In the genomic region with DNA sequence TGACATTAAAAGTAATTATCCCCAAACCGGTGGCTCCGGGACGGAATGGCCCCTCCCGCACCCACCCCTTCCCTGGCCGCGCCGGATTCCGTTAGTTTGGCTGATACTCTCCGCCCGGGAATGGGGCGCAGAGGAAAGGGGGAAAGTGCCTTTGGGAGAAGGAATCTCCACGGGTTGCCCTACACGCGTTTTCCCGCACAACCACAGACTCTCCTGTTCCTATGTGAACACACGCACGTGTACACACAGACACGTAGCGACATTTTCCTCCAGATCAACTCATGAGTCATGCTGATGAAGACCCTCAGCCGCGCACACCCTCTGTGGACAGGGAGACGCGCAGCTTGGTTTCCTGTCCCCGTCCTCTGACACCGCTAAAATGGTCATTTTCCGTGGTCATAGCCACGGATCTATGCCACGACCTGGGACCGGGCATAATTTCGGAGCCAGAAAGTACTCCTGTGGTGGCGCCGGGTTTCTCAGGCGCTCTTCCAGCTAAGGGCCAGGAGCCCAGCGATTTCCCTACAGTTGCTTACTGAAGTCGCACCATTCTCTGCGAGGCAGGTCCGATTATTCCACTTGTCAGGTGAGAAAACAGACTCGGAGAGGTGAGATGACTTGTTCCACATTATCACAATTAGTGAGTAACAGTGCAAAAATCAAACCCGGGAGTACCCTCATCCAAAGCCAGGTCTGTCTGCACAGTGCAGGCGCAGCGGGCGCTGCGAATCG, we compare ENCODE assay signal across 12 cellular contexts. TPM values are rescaled to one million over a fixed set of nuclear protein-coding genes. Genes with fewer than 3 reads are reported as not detected.
DNase-seq lines count a peak whose midpoint lies in the region; ATAC-seq and TF ChIP-seq lines count a peak whose summit lies in the region.
"Had no signal": no experiment of that assay in that cellular context is flagged by ENCODE, and none has a peak within 500 bp of the region (broad histone marks: within the 10 kb centered on the region; RNA-seq: fewer than 3 reads in every experiment).

No MANE protein-coding gene starts in this region.

- H3K27ac Mint-ChIP-seq in chondrocyte (ENCODE audit: unreplicated experiment) (no peak overlapping the region), neural progenitor cell (no peak overlapping the region)

- H3K4me3 ChIP-seq in HUES6 (ENCODE audit: low read depth, low read length) (peak overlapping the region; percentile 27), neural progenitor cell (peak overlapping the region; percentile 32)
- H3K4me3 ChIP-seq: cardiac muscle cell, transverse colon had no signal

- H3K4me3 Mint-ChIP-seq in chondrocyte (ENCODE audit: unreplicated experiment) (peak overlapping the region; percentile 35), neural progenitor cell (peak overlapping the region; percentile 83)

- H3K9ac ChIP-seq in HUES6 (ENCODE audit: low read length), result no peak overlapping the region
- H3K9ac ChIP-seq in neural progenitor cell, result no peak overlapping the region

- no peak for TF ChIP-seq CTCF in chondrocyte (IDR thresholded peaks at IDR 0.05)
- TF ChIP-seq CTCF in neural progenitor cell (IDR thresholded peaks at IDR 0.05), result no peak

- no peak overlapping the region for H3K27ac ChIP-seq in HUES6 (ENCODE audit: low read depth, low read length)
- no peak overlapping the region for H3K27ac ChIP-seq in neural progenitor cell
- H3K27ac ChIP-seq: cardiac muscle cell, transverse colon had no signal

- H3K4me1 ChIP-seq in HUES6 (ENCODE audit: control insufficient read depth, insufficient read depth, low read length) (peaks cover 46% of the 10 kb centered on the region), neural progenitor cell (peaks cover 37% of the 10 kb centered on the region)

- H3K4me2 ChIP-seq in neural progenitor cell, result peak overlapping the region; percentile 75

- peaks cover 30% of the 10 kb centered on the region for H3F3A ChIP-seq in neural progenitor cell (ENCODE audit: low read depth)

- H3K9me3 ChIP-seq in HUES6 (ENCODE audit: control insufficient read depth, insufficient read depth, low read depth, low read length) (no peaks in the 10 kb centered on the region), neural progenitor cell (ENCODE audit: low read depth) (no peaks in the 10 kb centered on the region)
- H3K9me3 ChIP-seq: transverse colon had no signal

- H3K4me1 Mint-ChIP-seq in chondrocyte (ENCODE audit: low read depth) (peaks cover 38% of the 10 kb centered on the region), neural progenitor cell (peaks cover 44% of the 10 kb centered on the region)

- peaks cover 90% of the 10 kb centered on the region for H3K27me3 Mint-ChIP-seq in chondrocyte (ENCODE audit: low read depth)
- H3K27me3 Mint-ChIP-seq in neural progenitor cell (ENCODE audit: insufficient read depth, low read depth), result peaks cover 96% of the 10 kb centered on the region

- H3K36me3 ChIP-seq in HUES6 (ENCODE audit: control insufficient read depth, insufficient read depth, low read length) (no peaks in the 10 kb centered on the region), neural progenitor cell (no peaks in the 10 kb centered on the region)
- H3K36me3 ChIP-seq: cardiac muscle cell, transverse colon had no signal

- peak overlapping the region; percentile 26 for H2AFZ ChIP-seq in neural progenitor cell (replicated peaks)

- H3K9me3 Mint-ChIP-seq in chondrocyte (ENCODE audit: low read depth) (no peaks in the 10 kb centered on the region), neural progenitor cell (peaks cover 2% of the 10 kb centered on the region)

- DNase-seq in COLO668 (lab: John Stamatoyannopoulos, UW; ENCODE audit: unreplicated experiment), result peak; percentile 68
- no peak for DNase-seq in chondrocyte (ENCODE audit: low spot score)
- peak; percentile 62 for DNase-seq in neural progenitor cell (ENCODE audit: low spot score)
- no peak for DNase-seq in glomerular visceral epithelial cell (ENCODE audit: extremely low spot score)
- DNase-seq in DMS79 treated with DMSO at 0.1 percent for 48 hours (lab: John Stamatoyannopoulos, UW), result no peak
- DNase-seq: DND-41, transverse colon had no signal

- H3K79me2 ChIP-seq in neural progenitor cell (ENCODE audit: low read depth), result no peaks in the 10 kb centered on the region

- H3K27me3 ChIP-seq in HUES6 (ENCODE audit: control insufficient read depth, insufficient read depth, low read length) (peaks cover 100% of the 10 kb centered on the region), neural progenitor cell (peaks cover 100% of the 10 kb centered on the region)

- ATAC-seq in HG02885 (IDR thresholded peaks at IDR 0.05; ENCODE audit: poor library complexity, unreplicated experiment), result no peak

- peaks cover 6% of the 10 kb centered on the region for H3K36me3 Mint-ChIP-seq in chondrocyte (ENCODE audit: low read depth)
- H3K36me3 Mint-ChIP-seq in neural progenitor cell, result no peaks in the 10 kb centered on the region

- H4K20me1 ChIP-seq in neural progenitor cell (ENCODE audit: low read depth), result peaks cover 86% of the 10 kb centered on the region

RNA-seq across cellular contexts. Expression of gene DMRTA2, which starts 4.0 kb away (rescaled TPM):
- total RNA-seq in chondrocyte (not detected in 3 replicates), neural progenitor cell (ENCODE audit: low replicate concordance) (0.46 TPM in 1 of 2 replicates, not detected in the other)
- total RNA-seq: liver, pulmonary artery endothelial cell, transverse colon had no signal

Comparison
In these comparisons a context has a peak if more than half of its experiments do, and no peak if none do; other contexts are left out.
1. DNase-seq: peak in COLO668 (single experiment) and neural progenitor cell (single experiment); none in chondrocyte (single experiment), glomerular visceral epithelial cell (single experiment) and DMS79 treated with DMSO at 0.1 percent for 48 hours (single experiment).